1 cellular context compared by ENCODE assay signal in genomic region chr17:49969134-49969759, GRCh38.
TF ChIP-seq lines count a peak whose summit lies in the region.

Gene DLX4, plus strand, starts transcription at chr17:49969190. Its CDS starts 279 bp downstream, at chr17:49969469.

TF ChIP-seq in GM12878, 131 proteins besides CTCF, POLR2A, EP300 and RAD21 (continued from another document):
- no peak for TF ChIP-seq ATF2 (IDR thresholded peaks at IDR 0.05; ENCODE audit: low read length)
- no peak for TF ChIP-seq PML (IDR thresholded peaks at IDR 0.05; ENCODE audit: low read length)
- no peak for TF ChIP-seq IKZF2 (IDR thresholded peaks at IDR 0.05)
- TF ChIP-seq MTA2 (IDR thresholded peaks at IDR 0.05; ENCODE audit: low read depth), result no peak
- TF ChIP-seq TAF1 (IDR thresholded peaks at IDR 0.05; ENCODE audit: borderline replicate concordance, low read depth, low read length), result no peak
- TF ChIP-seq RELB (IDR thresholded peaks at IDR 0.05; ENCODE audit: low read depth), result no peak
- TF ChIP-seq NFYA (IDR thresholded peaks at IDR 0.05; ENCODE audit: borderline replicate concordance, low read depth, low read length), result no peak
